In the genomic region with DNA sequence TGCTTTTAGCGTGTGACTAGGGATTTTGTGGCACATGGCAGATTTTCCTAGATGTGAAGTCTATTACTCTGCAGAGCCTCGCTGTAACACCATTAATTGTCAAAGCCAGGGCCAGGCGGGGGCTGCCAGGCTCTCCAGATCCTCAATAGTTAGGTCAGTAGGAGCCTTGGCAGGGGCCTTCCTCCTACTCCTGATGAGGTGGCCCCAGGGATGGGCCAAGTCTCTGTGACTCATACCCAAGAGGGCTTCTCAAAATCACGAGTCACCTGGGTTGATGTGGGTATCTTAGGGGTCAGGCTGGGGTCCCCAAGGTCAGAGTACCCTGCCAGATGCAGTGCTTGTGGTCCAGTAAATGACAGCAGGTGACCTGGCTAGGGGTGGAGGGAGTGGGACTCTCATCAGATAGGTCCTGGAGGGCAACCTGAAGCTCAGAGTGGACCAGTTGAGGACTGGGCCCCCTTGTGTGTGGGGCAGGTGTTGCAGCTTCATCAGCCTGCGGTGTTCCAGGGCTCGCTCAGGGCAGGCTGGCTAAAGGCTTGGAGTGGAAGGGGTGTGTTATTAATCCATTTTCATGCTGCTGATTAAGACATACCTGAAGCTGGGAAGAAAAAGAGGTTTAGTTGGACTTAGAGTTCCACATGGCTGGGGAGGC, we compare ENCODE assay signal across 11 cellular contexts.
DNase-seq lines count a peak whose midpoint lies in the region; TF ChIP-seq lines count a peak whose summit lies in the region.
"Had no signal": no experiment of that assay in that cellular context is flagged by ENCODE, and none has a peak within 500 bp of the region (broad histone marks: within the 10 kb centered on the region; RNA-seq: fewer than 3 reads in every experiment).

No MANE protein-coding gene starts in this region.

- no peak overlapping the region for H3K23ac ChIP-seq in trophoblast cell (ENCODE audit: low read length)

- H2BK5ac ChIP-seq in trophoblast cell (ENCODE audit: low read depth, low read length, poor library complexity), result no peak overlapping the region

- BruUV-seq in PC-9 (replicated peaks; lab: Mats Ljungman, UMichigan), result no TSS peak

- H3K9ac ChIP-seq in trophoblast cell (ENCODE audit: low read length), result no peak overlapping the region

- H2AK5ac ChIP-seq in trophoblast cell (ENCODE audit: low read length), result peak overlapping the region; percentile 5

- peaks cover 2% of the 10 kb centered on the region for H3K9me3 ChIP-seq in trophoblast cell (ENCODE audit: insufficient read depth, low read depth, low read length)
- H3K9me3 ChIP-seq in PC-9 (ENCODE audit: insufficient read depth, low read depth), result no peaks in the 10 kb centered on the region
- no peaks in the 10 kb centered on the region for H3K9me3 ChIP-seq in ascending aorta

- peak overlapping the region; percentile 4 for H3K18ac ChIP-seq in trophoblast cell (ENCODE audit: low read length)

- H3K27me3 ChIP-seq in trophoblast cell (ENCODE audit: insufficient read depth, low read length), result no peaks in the 10 kb centered on the region
- H3K27me3 ChIP-seq in PC-9 (ENCODE audit: insufficient read depth, low read depth), result no peaks in the 10 kb centered on the region
- H3K27me3 ChIP-seq in ascending aorta, result no peaks in the 10 kb centered on the region

- TF ChIP-seq CTCF in NB4 (IDR thresholded peaks at IDR 0.05; ENCODE audit: low read depth, low read length), result peak; percentile 40
- peak; percentile 44 for TF ChIP-seq CTCF in epithelial cell of proximal tubule (conservative IDR thresholded peaks at IDR 0.05; ENCODE audit: low read depth, low read length)
- no peak; the same call in 1 of the 2 replicates for TF ChIP-seq CTCF in PC-9 (conservative IDR thresholded peaks at IDR 0.05)
- TF ChIP-seq CTCF in ascending aorta (IDR thresholded peaks at IDR 0.05), result no peak

- no CpG with 5 or more reads among the region's 6 CpGs for WGBS in trophoblast cell (ENCODE audit: extremely low coverage, insufficient coverage, insufficient read length)

- H3K4ac ChIP-seq in trophoblast cell (ENCODE audit: low read depth, low read length), result no peak overlapping the region

- H2AFZ ChIP-seq in trophoblast cell (ENCODE audit: insufficient read depth, low read length, poor library complexity) (no peak overlapping the region), PC-9 (no peak overlapping the region)

- H3F3A ChIP-seq in PC-9 (ENCODE audit: insufficient read depth, low read depth), result peaks cover 29% of the 10 kb centered on the region

- no peak overlapping the region for H4K12ac ChIP-seq in trophoblast cell (ENCODE audit: low read depth, low read length)

- no peaks in the 10 kb centered on the region for H4K20me1 ChIP-seq in PC-9 (ENCODE audit: insufficient read depth)

- no peaks in the 10 kb centered on the region for H3K79me2 ChIP-seq in trophoblast cell (ENCODE audit: control insufficient read depth, insufficient read depth, low read length, poor library complexity)
- H3K79me2 ChIP-seq in PC-9 (ENCODE audit: low read depth), result no peaks in the 10 kb centered on the region

- no peak overlapping the region for H3K27ac ChIP-seq in trophoblast cell (ENCODE audit: low read depth, low read length)
- no peak overlapping the region for H3K27ac ChIP-seq in PC-9
- H3K27ac ChIP-seq in ascending aorta, result no peak overlapping the region

- H2BK12ac ChIP-seq in trophoblast cell (ENCODE audit: low read length), result peak overlapping the region; percentile 24

- H4K8ac ChIP-seq in trophoblast cell (ENCODE audit: low read depth, low read length), result no peak overlapping the region

- H3K14ac ChIP-seq in trophoblast cell (ENCODE audit: low read length), result peak overlapping the region; percentile 1

- H2BK120ac ChIP-seq in trophoblast cell (ENCODE audit: insufficient read depth, low read length, poor library complexity), result peak overlapping the region; percentile 1

- intact Hi-C loops in PC-9 (cut with micrococcal nuclease; ENCODE audit: unreplicated experiment) (loop anchor here (10.0 kb wide), 1 partner anchor 58 kb away; no protein-coding TSS in a partner anchor), ascending aorta (cut with DNase I) (no loop called here)

- POLR2A ChIA-PET in PC-9 (lab: Charles Lee; ENCODE audit: unreplicated experiment), result no interaction called here

- H4K91ac ChIP-seq in trophoblast cell (ENCODE audit: low read depth, low read length), result peak overlapping the region; percentile 8

- H3K4me3 ChIP-seq in NB4 (ENCODE audit: low read depth, low read length) (no peak overlapping the region), epithelial cell of proximal tubule (ENCODE audit: low read depth, low read length) (no peak overlapping the region), trophoblast cell (ENCODE audit: low read depth, low read length) (no peak overlapping the region), PC-9 (no peak overlapping the region), ascending aorta (no peak overlapping the region)

- TF ChIP-seq POLR2A in NB4 (IDR thresholded peaks at IDR 0.05; ENCODE audit: extremely low read depth, insufficient read length), result no peak

- H3K36me3 ChIP-seq in trophoblast cell (ENCODE audit: control insufficient read depth in 1 of 2, insufficient read depth in 2 of 2, low read length in 2 of 2), result no peaks in the 10 kb centered on the region
- no peaks in the 10 kb centered on the region for H3K36me3 ChIP-seq in PC-9 (ENCODE audit: low read depth)
- H3K36me3 ChIP-seq in ascending aorta, result no peaks in the 10 kb centered on the region

- H3K9me2 ChIP-seq in PC-9 (ENCODE audit: insufficient read depth), result no peaks in the 10 kb centered on the region

- H3K4me1 ChIP-seq in trophoblast cell (ENCODE audit: control insufficient read depth in 1 of 2, insufficient read depth in 2 of 2, low read length in 2 of 2) (peaks cover 43 to 46% of the 10 kb centered on the region in 2 experiments), PC-9 (replicated peaks; ENCODE audit: insufficient read depth) (peaks cover 52% of the 10 kb centered on the region), ascending aorta (peaks cover 3 to 14% of the 10 kb centered on the region in 2 donors)

- H3K79me1 ChIP-seq in trophoblast cell (ENCODE audit: low read length), result peaks cover 23% of the 10 kb centered on the region

- CTCF ChIA-PET in PC-9 (lab: Charles Lee), result no interaction called here

- H3K4me2 ChIP-seq in trophoblast cell (ENCODE audit: low read length) (no peak overlapping the region), PC-9 (no peak overlapping the region)

- DNase-seq in DMS53 (lab: John Stamatoyannopoulos, UW), result peak; percentile 54
- no peak for DNase-seq in DMS53 treated with DMSO at 0.1 percent for 48 hours (lab: John Stamatoyannopoulos, UW; ENCODE audit: unreplicated experiment)
- DNase-seq in NB4 (ENCODE audit: low read depth), result peak; percentile 9
- DNase-seq in epithelial cell of proximal tubule (ENCODE audit: low read depth), result no peak
- DNase-seq in trophoblast cell, result no peak
- no peak for DNase-seq in PC-9
- no peak for DNase-seq in amniotic stem cell (lab: John Stamatoyannopoulos, UW)
- no peak for DNase-seq in ascending aorta (ENCODE audit: low spot score in 2 of 2)
- DNase-seq: amygdala, midbrain, small intestine had no signal

Comparison
In these comparisons a context has a peak if more than half of its experiments do, and no peak if none do; other contexts are left out.
1. DNase-seq: peak in DMS53 (single experiment) and NB4 (single experiment); none in DMS53 treated with DMSO at 0.1 percent for 48 hours (single experiment), epithelial cell of proximal tubule (single experiment), trophoblast cell (0 of 2), PC-9 (0 of 2), amniotic stem cell (single experiment) and ascending aorta (0 of 2).
2. CTCF ChIP-seq: peak in NB4 (single experiment) and epithelial cell of proximal tubule (single experiment); none in PC-9 (single experiment) and ascending aorta (0 of 3).